23 cellular contexts compared by ENCODE assay signal in genomic region chrX:45935408-45935807, GRCh38.
"Had no signal": no experiment of that assay in that cellular context is flagged by ENCODE, and none has a peak within 500 bp of the region (broad histone marks: within the 10 kb centered on the region; RNA-seq: fewer than 3 reads in every experiment).

No MANE protein-coding gene starts in this region.

- H3K36me3 ChIP-seq: brain microvascular endothelial cell, cardiac muscle cell, MG63 had no signal

- FAIRE-seq: HepG2 had no signal

- H3K4me3 Mint-ChIP-seq: activated CD8-positive, alpha-beta memory T cell treated with anti-CD3 and anti-CD28 coated beads, Interleukin-2, amount 10 ng/mL, durations not matched to agents 7 days and 5 days; activated naive CD4-positive, alpha-beta T cell treated with anti-CD3 and anti-CD28 coated beads, Interleukin-2, amount 50 U/mL, for 24 hours; activated T-cell treated with anti-CD3 and anti-CD28 coated beads, Interleukin-2, amount 50 U/mL, for 24 hours; WTC11 had no signal

- H3K4me2 ChIP-seq: KMS-11 had no signal

- H3K27ac Mint-ChIP-seq: activated CD8-positive, alpha-beta memory T cell treated with anti-CD3 and anti-CD28 coated beads, Interleukin-2, amount 10 ng/mL, durations not matched to agents 7 days and 5 days; activated naive CD4-positive, alpha-beta T cell treated with anti-CD3 and anti-CD28 coated beads, Interleukin-2, amount 50 U/mL, for 24 hours; activated T-cell treated with anti-CD3 and anti-CD28 coated beads, Interleukin-2, amount 50 U/mL, for 24 hours; WTC11 had no signal

- H3K27me3 ChIP-seq: brain microvascular endothelial cell, cardiac muscle cell, MG63 had no signal

- H3K9ac ChIP-seq: KMS-11 had no signal

- H3K36me3 Mint-ChIP-seq: activated CD8-positive, alpha-beta memory T cell treated with anti-CD3 and anti-CD28 coated beads, Interleukin-2, amount 10 ng/mL, durations not matched to agents 7 days and 5 days; activated naive CD4-positive, alpha-beta T cell treated with anti-CD3 and anti-CD28 coated beads, Interleukin-2, amount 50 U/mL, for 24 hours had no signal

- ATAC-seq: activated CD8-positive, alpha-beta memory T cell treated with anti-CD3 and anti-CD28 coated beads, Interleukin-2, amount 10 ng/mL, durations not matched to agents 7 days and 5 days; HepG2; WTC11 had no signal

- H3K4me3 ChIP-seq: cardiac muscle cell, MG63 had no signal

- H3K9me3 Mint-ChIP-seq: activated naive CD4-positive, alpha-beta T cell treated with anti-CD3 and anti-CD28 coated beads, Interleukin-2, amount 50 U/mL, for 24 hours had no signal

- H3K27ac ChIP-seq: brain microvascular endothelial cell, cardiac muscle cell, KMS-11 had no signal

- H3K27me3 Mint-ChIP-seq: activated CD8-positive, alpha-beta memory T cell treated with anti-CD3 and anti-CD28 coated beads, Interleukin-2, amount 10 ng/mL, durations not matched to agents 7 days and 5 days; activated naive CD4-positive, alpha-beta T cell treated with anti-CD3 and anti-CD28 coated beads, Interleukin-2, amount 50 U/mL, for 24 hours had no signal

- H3K9me3 ChIP-seq: MG63 had no signal

- DNase-seq: activated CD4-positive, CD25-positive, alpha-beta regulatory T cell treated with anti-CD3 and anti-CD28 coated beads, Interleukin-2, amount 50 U/mL, for 72 hours; activated CD8-positive, alpha-beta memory T cell treated with anti-CD3 and anti-CD28 coated beads, Interleukin-2, amount 10 ng/mL, durations not matched to agents 7 days and 5 days; activated effector memory CD4-positive, alpha-beta T cell treated with Interleukin-2 at 50 U/mL for 16 hours; activated naive CD4-positive, alpha-beta T cell; activated T-cell treated with anti-CD3 and anti-CD28 coated beads, Interleukin-2, amount 50 U/mL, for 24 hours; amygdala; brain microvascular endothelial cell; MG63; MV-4-11; NCI-H1092 treated with DMSO at 0.1 percent for 48 hours; NCI-H1417 treated with DMSO at 0.1 percent for 48 hours; NCI-H1694; NCI-H2029 treated with DMSO at 0.1 percent for 48 hours; NCI-H345; NCI-H510A; NCI-H526 treated with DMSO at 0.1 percent for 48 hours; NCI-H82; SIG-M5 had no signal

- H3K4me1 Mint-ChIP-seq: activated CD8-positive, alpha-beta memory T cell treated with anti-CD3 and anti-CD28 coated beads, Interleukin-2, amount 10 ng/mL, durations not matched to agents 7 days and 5 days had no signal
